Comparison of ENCODE assay signal across 8 cellular contexts in the genomic region with DNA sequence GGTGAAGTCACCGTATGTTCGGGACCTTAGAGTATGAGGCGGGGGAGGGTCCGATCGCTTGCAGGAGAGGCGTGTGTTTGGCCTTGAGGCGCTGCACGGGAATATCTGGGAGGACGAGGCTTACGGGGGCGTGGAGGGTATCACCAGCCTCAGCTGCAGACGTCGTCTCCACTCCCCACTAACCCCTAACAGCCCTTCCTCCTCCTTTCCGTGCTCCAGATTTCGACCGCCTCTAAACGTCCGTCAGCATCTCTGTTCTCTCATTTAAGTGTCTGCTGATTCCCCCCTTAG. TPM values are rescaled to one million over a fixed set of nuclear protein-coding genes. Genes with fewer than 3 reads are reported as not detected.
DNase-seq lines count a peak whose midpoint lies in the region; ATAC-seq and TF ChIP-seq lines count a peak whose summit lies in the region.

No MANE protein-coding gene starts in this region.

- H3K36me3 ChIP-seq in Caco-2 (ENCODE audit: control insufficient read depth, insufficient read depth, low read length) (no peaks in the 10 kb centered on the region), KMS-11 (ENCODE audit: insufficient read depth) (no peaks in the 10 kb centered on the region), colonic mucosa (no peaks in the 10 kb centered on the region), mucosa of descending colon (ENCODE audit: low read depth) (no peaks in the 10 kb centered on the region)

- TF ChIP-seq CTCF in Caco-2 (IDR thresholded peaks at IDR 0.05; ENCODE audit: insufficient read depth in 1 of 2, low read depth in 1 of 2, low read length in 1 of 2, severe bottlenecking in 1 of 2, unreplicated experiment in 1 of 2) (no peak), KMS-11 (conservative IDR thresholded peaks at IDR 0.05; ENCODE audit: low read depth, low read length) (no peak), colonic mucosa (IDR thresholded peaks at IDR 0.05) (no peak), mucosa of descending colon (IDR thresholded peaks at IDR 0.05) (no peak)

- peak overlapping the region; percentile 98 for H3K4me3 Mint-ChIP-seq in Caco-2 (ENCODE audit: unreplicated experiment)

- H3K27ac ChIP-seq in KMS-11, result no peak overlapping the region
- peak overlapping the region; percentile 78 for H3K27ac ChIP-seq in colonic mucosa

- no peaks in the 10 kb centered on the region for H3K4me1 Mint-ChIP-seq in Caco-2 (ENCODE audit: low read depth, unreplicated experiment)

- H3K27me3 ChIP-seq in Caco-2 (replicated peaks; ENCODE audit: control insufficient read depth, insufficient read depth, low read length), result no peaks in the 10 kb centered on the region
- no peaks in the 10 kb centered on the region for H3K27me3 ChIP-seq in KMS-11 (ENCODE audit: insufficient read depth, low read depth)
- no peaks in the 10 kb centered on the region for H3K27me3 ChIP-seq in colonic mucosa

- H3K9me3 ChIP-seq in Caco-2 (peaks cover 3% of the 10 kb centered on the region; the same call in 1 of the 2 replicates), colonic mucosa (no peaks in the 10 kb centered on the region), mucosa of descending colon (no peaks in the 10 kb centered on the region)

- H3K9me3 Mint-ChIP-seq in Caco-2 (ENCODE audit: unreplicated experiment), result no peaks in the 10 kb centered on the region

- CTCF ChIA-PET in Caco-2 (lab: Charles Lee), result no interaction called here

- H3K4me1 ChIP-seq in Caco-2, result 0 out of 2 replicates have a peak, but pooled peaks cover 3% of the 10 kb centered on the region
- peaks cover 9% of the 10 kb centered on the region for H3K4me1 ChIP-seq in KMS-11 (ENCODE audit: low read depth, poor library complexity, severe bottlenecking)
- H3K4me1 ChIP-seq in colonic mucosa, result peaks cover 3% of the 10 kb centered on the region
- peaks cover 6% of the 10 kb centered on the region for H3K4me1 ChIP-seq in mucosa of descending colon (ENCODE audit: low read depth)

- H3K9ac ChIP-seq in KMS-11, result peak overlapping the region; percentile 86; the same call in 1 of the 2 replicates
- peak overlapping the region; percentile 57 to 90 for H3K9ac ChIP-seq in colonic mucosa (ENCODE audit: low read depth in 2 of 2, low read length in 2 of 2)

- H3K27ac Mint-ChIP-seq in Caco-2 (ENCODE audit: unreplicated experiment), result peak overlapping the region; percentile 84

- H3K4me3 ChIP-seq in Caco-2 (ENCODE audit: low read depth, low read length) (peak overlapping the region; percentile 65), KMS-11 (IDR thresholded peaks at IDR 0.05; ENCODE audit: insufficient read depth, low read depth, low read length) (no peak overlapping the region), colonic mucosa (peak overlapping the region; percentile 97), mucosa of descending colon (peak overlapping the region; percentile 90)

- no TSS peak for BruUV-seq in Caco-2 (replicated peaks; lab: Mats Ljungman, UMichigan)

- peaks cover 56% of the 10 kb centered on the region for H3K36me3 Mint-ChIP-seq in Caco-2 (ENCODE audit: insufficient read depth, unreplicated experiment)

- H2AFZ ChIP-seq in KMS-11 (ENCODE audit: low read depth), result peak overlapping the region; percentile 90; the same call in 1 of the 2 replicates

- DNase-seq in Caco-2 (no peak), colonic mucosa (no peak), mucosa of descending colon (no peak), HT-29 (ENCODE audit: low spot score) (no peak), NCI-H1105 treated with DMSO at 0.1 percent for 48 hours (lab: John Stamatoyannopoulos, UW) (no peak), hippocampal formation (lab: John Stamatoyannopoulos, UW) (no peak)
- DNase-seq in NK-92 treated with Interleukin-12 subunit alpha and Interleukin-12 subunit beta, amount 100 ng/mL, for 24 hours (lab: John Stamatoyannopoulos, UW), result no peak

- peak overlapping the region; percentile 29 for H3K4me2 ChIP-seq in KMS-11

- no peak for ATAC-seq in mucosa of descending colon

- POLR2A ChIA-PET in Caco-2 (lab: Charles Lee), result no interaction called here

- intact Hi-C loops in Caco-2 (cut with micrococcal nuclease; ENCODE audit: unreplicated experiment) (no loop called here), colonic mucosa (cut with DNase I) (no loop called here), mucosa of descending colon (cut with DNase I, micrococcal nuclease) (no loop called here)

- no peaks in the 10 kb centered on the region for H4K20me1 ChIP-seq in KMS-11 (ENCODE audit: insufficient read depth)

- H3K27me3 Mint-ChIP-seq in Caco-2 (ENCODE audit: insufficient read depth, unreplicated experiment), result no peaks in the 10 kb centered on the region

- no peaks in the 10 kb centered on the region; the same call in 1 of the 2 replicates for H3K79me2 ChIP-seq in KMS-11 (ENCODE audit: insufficient read depth, low read depth)

RNA-seq across cellular contexts. Expression of a gene that starts 23.5 kb away (rescaled TPM):
- 26.1 and 30.4 TPM in 2 replicates for total RNA-seq in Caco-2 (2022)
- 10 to 100 TPM; 20.9 to 22.0 TPM for total RNA-seq in colonic mucosa
- total RNA-seq in mucosa of descending colon, result 10 to 100 TPM; 17.7 to 27.7 (median 26.1) TPM
- total RNA-seq in HT-29 (2014; rRNA removed; shearing (Covaris generic)), result 17.2 and 22.5 TPM in 2 replicates

RNA-seq across cellular contexts. Expression of a gene that starts 23.6 kb away (rescaled TPM):
- total RNA-seq in Caco-2 (2022), result 0.45 TPM in 1 of 2 replicates, not detected in the other
- under 1 TPM in 1 of 2 donors, not detected in 1; 0.42 TPM for total RNA-seq in colonic mucosa
- total RNA-seq in mucosa of descending colon, result under 1 TPM in 1 of 3 donors, not detected in 2; 0.32 TPM
- total RNA-seq in HT-29 (2014; rRNA removed; shearing (Covaris generic)), result 0.08 TPM in 1 of 2 replicates, not detected in the other
